ENCODE assay signal across 37 cellular contexts in the genomic region with DNA sequence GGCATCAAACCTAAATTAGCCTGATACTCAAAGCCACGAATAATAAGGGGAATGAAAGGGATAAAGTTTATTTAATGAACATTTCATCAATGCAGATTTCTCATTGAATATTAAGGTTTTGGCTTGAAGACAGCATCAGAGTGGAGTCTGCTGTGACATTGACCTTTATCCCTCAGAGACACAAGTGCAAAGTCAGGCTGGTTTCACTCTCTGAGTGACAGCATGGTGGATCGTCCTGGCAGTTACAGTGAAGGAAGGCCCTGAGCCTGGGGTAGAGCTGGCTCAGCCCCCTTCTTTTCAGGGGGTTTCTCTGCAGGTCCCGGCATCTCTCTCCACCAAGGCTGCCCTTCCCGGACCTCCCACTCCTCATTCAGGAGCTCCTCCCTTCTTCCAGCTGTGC.
"Had no signal": no experiment of that assay in that cellular context is flagged by ENCODE, and none has a peak within 500 bp of the region (broad histone marks: within the 10 kb centered on the region; RNA-seq: fewer than 3 reads in every experiment).

No MANE protein-coding gene starts in this region.

- ATAC-seq: activated CD4-positive, alpha-beta T cell treated with anti-CD3 and anti-CD28 coated beads for 36 hours; activated CD4-positive, CD25-positive, alpha-beta regulatory T cell treated with anti-CD3 and anti-CD28 coated beads, Interleukin-2, amount 50 U/mL, for 24 hours; activated CD8-positive, alpha-beta memory T cell treated with anti-CD3 and anti-CD28 coated beads, Interleukin-2, amount 10 ng/mL, durations not matched to agents 7 days and 5 days; activated CD8-positive, alpha-beta T cell treated with anti-CD3 and anti-CD28 coated beads, Interleukin-2, amount 10 ng/mL, durations not matched to agents 7 days and 5 days; activated naive CD8-positive, alpha-beta T cell treated with anti-CD3 and anti-CD28 coated beads, Interleukin-2, amount 50 U/mL, for 24 hours; esophagus mucosa; T-helper 17 cell had no signal

- H3K36me3 Mint-ChIP-seq: activated CD4-positive, alpha-beta memory T cell treated with anti-CD3 and anti-CD28 coated beads for 36 hours; activated CD8-positive, alpha-beta memory T cell treated with anti-CD3 and anti-CD28 coated beads, Interleukin-2, amount 10 ng/mL, durations not matched to agents 7 days and 5 days; activated naive CD4-positive, alpha-beta T cell treated with anti-CD3 and anti-CD28 coated beads, Interleukin-2, amount 50 U/mL, for 24 hours; activated naive CD8-positive, alpha-beta T cell treated with anti-CD3 and anti-CD28 coated beads for 36 hours had no signal

- H3K9me3 Mint-ChIP-seq: activated B cell treated with CpG ODN at 0.5 μM for 24 hours; activated CD4-positive, alpha-beta memory T cell treated with anti-CD3 and anti-CD28 coated beads for 36 hours; activated CD4-positive, alpha-beta T cell treated with anti-CD3 and anti-CD28 coated beads, Interleukin-2, amount 10 ng/mL, durations not matched to agents 24 days and 14 days; activated naive CD4-positive, alpha-beta T cell treated with anti-CD3 and anti-CD28 coated beads for 36 hours; activated naive CD4-positive, alpha-beta T cell treated with anti-CD3 and anti-CD28 coated beads, Interleukin-2, amount 50 U/mL, for 24 hours; activated naive CD8-positive, alpha-beta T cell treated with anti-CD3 and anti-CD28 coated beads for 36 hours; activated naive CD8-positive, alpha-beta T cell treated with anti-CD3 and anti-CD28 coated beads, Interleukin-2, amount 50 U/mL, for 24 hours; activated T-helper 1 cell treated with anti-CD3 and anti-CD28 coated beads, Interleukin-12 subunit alpha, Interleukin-12 subunit beta, Interleukin-2, Interleukin-4 antibody, amounts not matched to agents 30 ng/mL and 10 ng/mL and 1 ng/mL, durations not matched to agents 14 hours and 24 hours and 36 hours; activated T-helper 2 cell treated with anti-CD3 and anti-CD28 coated beads, Interferon-gamma antibody, Interleukin-2, Interleukin-4, amounts not matched to agents 10 μg/mL and 5 μg/mL and 100 μg/mL, durations not matched to agents 14 hours and 24 hours and 36 hours; central memory CD8-positive, alpha-beta T cell; dendritic cell treated with granulocyte-macrophage colony-stimulating factor and Interleukin-4, amounts not matched to agents 40 ng/mL and 50 ng/mL, for 4 days; endodermal cell; T-helper 2 cell treated with Interferon-gamma antibody and Interleukin-4, amounts not matched to agents 5 μg/mL and 100 μg/mL, for 36 hours had no signal

- H3K27ac Mint-ChIP-seq: activated B cell treated with CpG ODN at 0.5 μM for 24 hours; activated CD4-positive, alpha-beta memory T cell treated with anti-CD3 and anti-CD28 coated beads for 36 hours; activated CD4-positive, alpha-beta T cell treated with anti-CD3 and anti-CD28 coated beads for 36 hours; activated CD4-positive, alpha-beta T cell treated with anti-CD3 and anti-CD28 coated beads, Interleukin-2, amount 10 ng/mL, durations not matched to agents 24 days and 14 days; activated CD8-positive, alpha-beta memory T cell treated with anti-CD3 and anti-CD28 coated beads, Interleukin-2, amount 10 ng/mL, durations not matched to agents 7 days and 5 days; activated CD8-positive, alpha-beta T cell treated with anti-CD3 and anti-CD28 coated beads, Interleukin-2, amount 10 ng/mL, durations not matched to agents 7 days and 5 days; activated naive CD4-positive, alpha-beta T cell treated with anti-CD3 and anti-CD28 coated beads for 36 hours; activated naive CD4-positive, alpha-beta T cell treated with anti-CD3 and anti-CD28 coated beads, Interleukin-2, amount 50 U/mL, for 24 hours; activated naive CD8-positive, alpha-beta T cell treated with anti-CD3 and anti-CD28 coated beads for 36 hours; activated naive CD8-positive, alpha-beta T cell treated with anti-CD3 and anti-CD28 coated beads, Interleukin-2, amount 50 U/mL, for 24 hours; activated T-helper 1 cell treated with anti-CD3 and anti-CD28 coated beads, Interleukin-12 subunit alpha, Interleukin-12 subunit beta, Interleukin-2, Interleukin-4 antibody, amounts not matched to agents 30 ng/mL and 10 ng/mL and 1 ng/mL, durations not matched to agents 14 hours and 24 hours and 36 hours; activated T-helper 2 cell treated with anti-CD3 and anti-CD28 coated beads, Interferon-gamma antibody, Interleukin-2, Interleukin-4, amounts not matched to agents 10 μg/mL and 5 μg/mL and 100 μg/mL, durations not matched to agents 14 hours and 24 hours and 36 hours; dendritic cell treated with granulocyte-macrophage colony-stimulating factor and Interleukin-4, amounts not matched to agents 40 ng/mL and 50 ng/mL, for 4 days; endodermal cell; T-helper 17 cell; T-helper 2 cell treated with Interferon-gamma antibody and Interleukin-4, amounts not matched to agents 5 μg/mL and 100 μg/mL, for 36 hours had no signal

- DNase-seq: activated B cell treated with CpG ODN at 0.5 μM for 24 hours; activated CD4-positive, alpha-beta memory T cell treated with anti-CD3 and anti-CD28 coated beads for 36 hours; activated CD4-positive, alpha-beta T cell treated with anti-CD3 and anti-CD28 coated beads for 36 hours; activated CD4-positive, alpha-beta T cell treated with anti-CD3 and anti-CD28 coated beads, Interleukin-2, amount 10 ng/mL, durations not matched to agents 24 days and 14 days; activated CD8-positive, alpha-beta memory T cell treated with anti-CD3 and anti-CD28 coated beads, Interleukin-2, amount 10 ng/mL, durations not matched to agents 7 days and 5 days; activated CD8-positive, alpha-beta memory T cell treated with anti-CD3 and anti-CD28 coated beads, Interleukin-2, amount 50 U/mL, for 4 hours; activated CD8-positive, alpha-beta T cell treated with anti-CD3 and anti-CD28 coated beads, Interleukin-2, amount 10 ng/mL, durations not matched to agents 7 days and 5 days; activated effector memory CD4-positive, alpha-beta T cell treated with anti-CD3 and anti-CD28 coated beads, Interleukin-2, amount 50 U/mL, for 16 hours; activated naive CD4-positive, alpha-beta T cell treated with anti-CD3 and anti-CD28 coated beads for 36 hours; activated naive CD8-positive, alpha-beta T cell treated with anti-CD3 and anti-CD28 coated beads for 36 hours; activated naive CD8-positive, alpha-beta T cell treated with anti-CD3 and anti-CD28 coated beads, Interleukin-2, amount 50 U/mL, for 24 hours; activated T-cell treated with anti-CD3 and anti-CD28 coated beads, Interleukin-2, amount 50 U/mL, for 1 hour; activated T-cell treated with anti-CD3 and anti-CD28 coated beads, Interleukin-2, amount 50 U/mL, for 48 hours; adrenal gland; amygdala; brain microvascular endothelial cell; dorsolateral prefrontal cortex; effector memory CD4-positive, alpha-beta T cell; endodermal cell; foreskin fibroblast; head of caudate nucleus; T-helper 1 cell; T-helper 17 cell; T1000; WERI-Rb-1 had no signal

- H3K4me3 ChIP-seq: adrenal gland, coronary artery, dorsolateral prefrontal cortex had no signal

- H3K4me1 Mint-ChIP-seq: activated B cell treated with CpG ODN at 0.5 μM for 24 hours; activated CD4-positive, alpha-beta T cell treated with anti-CD3 and anti-CD28 coated beads for 36 hours; activated CD4-positive, alpha-beta T cell treated with anti-CD3 and anti-CD28 coated beads, Interleukin-2, amount 10 ng/mL, durations not matched to agents 24 days and 14 days; activated CD8-positive, alpha-beta memory T cell treated with anti-CD3 and anti-CD28 coated beads, Interleukin-2, amount 10 ng/mL, durations not matched to agents 7 days and 5 days; activated naive CD4-positive, alpha-beta T cell treated with anti-CD3 and anti-CD28 coated beads, Interleukin-2, amount 50 U/mL, for 24 hours; activated naive CD8-positive, alpha-beta T cell treated with anti-CD3 and anti-CD28 coated beads for 36 hours; activated naive CD8-positive, alpha-beta T cell treated with anti-CD3 and anti-CD28 coated beads, Interleukin-2, amount 50 U/mL, for 24 hours; central memory CD8-positive, alpha-beta T cell had no signal

- H3K9me3 ChIP-seq: adrenal gland had no signal

- H3K36me3 ChIP-seq: adrenal gland, brain microvascular endothelial cell, WERI-Rb-1 had no signal

- H3K27me3 ChIP-seq: adrenal gland had no signal

- H3K4me3 Mint-ChIP-seq: activated B cell treated with CpG ODN at 0.5 μM for 24 hours; activated CD4-positive, alpha-beta memory T cell treated with anti-CD3 and anti-CD28 coated beads for 36 hours; activated CD4-positive, alpha-beta T cell treated with anti-CD3 and anti-CD28 coated beads for 36 hours; activated CD4-positive, alpha-beta T cell treated with anti-CD3 and anti-CD28 coated beads, Interleukin-2, amount 10 ng/mL, durations not matched to agents 24 days and 14 days; activated CD8-positive, alpha-beta memory T cell treated with anti-CD3 and anti-CD28 coated beads, Interleukin-2, amount 10 ng/mL, durations not matched to agents 7 days and 5 days; activated CD8-positive, alpha-beta T cell treated with anti-CD3 and anti-CD28 coated beads, Interleukin-2, amount 10 ng/mL, durations not matched to agents 7 days and 5 days; activated naive CD4-positive, alpha-beta T cell treated with anti-CD3 and anti-CD28 coated beads for 36 hours; activated naive CD4-positive, alpha-beta T cell treated with anti-CD3 and anti-CD28 coated beads, Interleukin-2, amount 50 U/mL, for 24 hours; activated naive CD8-positive, alpha-beta T cell treated with anti-CD3 and anti-CD28 coated beads for 36 hours; activated naive CD8-positive, alpha-beta T cell treated with anti-CD3 and anti-CD28 coated beads, Interleukin-2, amount 50 U/mL, for 24 hours; activated T-helper 1 cell treated with anti-CD3 and anti-CD28 coated beads, Interleukin-12 subunit alpha, Interleukin-12 subunit beta, Interleukin-2, Interleukin-4 antibody, amounts not matched to agents 30 ng/mL and 10 ng/mL and 1 ng/mL, durations not matched to agents 14 hours and 24 hours and 36 hours; central memory CD8-positive, alpha-beta T cell; dendritic cell treated with granulocyte-macrophage colony-stimulating factor and Interleukin-4, amounts not matched to agents 40 ng/mL and 50 ng/mL, for 4 days; endodermal cell; T-helper 17 cell; T-helper 2 cell treated with Interferon-gamma antibody and Interleukin-4, amounts not matched to agents 5 μg/mL and 100 μg/mL, for 36 hours had no signal

- FAIRE-seq: astrocyte, bronchial epithelial cell, frontal cortex had no signal

- H3K27ac ChIP-seq: adrenal gland, brain microvascular endothelial cell, coronary artery, dorsolateral prefrontal cortex, WERI-Rb-1 had no signal
